In genomic region chr15:64985382-64986033, GRCh38 we compare ENCODE assay signal across 9 cellular contexts. TPM values are rescaled to one million over a fixed set of nuclear protein-coding genes. Genes with fewer than 3 reads are reported as not detected.
DNase-seq lines count a peak whose midpoint lies in the region; ATAC-seq and TF ChIP-seq lines count a peak whose summit lies in the region.
"Had no signal": no experiment of that assay in that cellular context is flagged by ENCODE, and none has a peak within 500 bp of the region (broad histone marks: within the 10 kb centered on the region; RNA-seq: fewer than 3 reads in every experiment).

No MANE protein-coding gene starts in this region.

- DNase-seq in SK-N-SH (no peak), PC-3 (peak; percentile 64), fibroblast of pulmonary artery (ENCODE audit: low read depth) (peak; percentile 64), GM23338 (ENCODE audit: low spot score) (no peak), GM10266 (ENCODE audit: extremely low spot score) (no peak)

- TF ChIP-seq EP300 in SK-N-SH (IDR thresholded peaks at IDR 0.05; ENCODE audit: borderline replicate concordance in 1 of 2, low read depth in 1 of 2, low read length in 1 of 2): no peak

- H3K79me2 ChIP-seq in SK-N-SH (ENCODE audit: insufficient read depth) (peaks cover 64% of the 10 kb centered on the region), PC-3 (ENCODE audit: low read length) (peaks cover 55% of the 10 kb centered on the region), GM23338 (replicated peaks; ENCODE audit: insufficient read depth) (peaks cover 34% of the 10 kb centered on the region)

- H3K9me2 ChIP-seq in SK-N-SH (no peaks in the 10 kb centered on the region), PC-3 (replicated peaks; ENCODE audit: low read length) (no peaks in the 10 kb centered on the region), GM23338 (ENCODE audit: insufficient read depth) (no peaks in the 10 kb centered on the region; the same call in 1 of the 2 replicates)

- no peak overlapping the region for H2AFZ ChIP-seq in SK-N-SH (ENCODE audit: low read depth)
- peak overlapping the region; percentile 49; the same call in 1 of the 2 replicates for H2AFZ ChIP-seq in PC-3 (ENCODE audit: low read length)
- no peak overlapping the region for H2AFZ ChIP-seq in GM23338

- H3K9me3 ChIP-seq in SK-N-SH (no peaks in the 10 kb centered on the region), PC-3 (ENCODE audit: low read length) (no peaks in the 10 kb centered on the region)

- WGBS in SK-N-SH (ENCODE audit: low lambda C conversion rate): 90% methylated on average over 8 of the region's 8 CpGs

- no peaks in the 10 kb centered on the region for H3K9me3 Mint-ChIP-seq in stimulated activated memory B cell treated with anti-CD40 and anti-IgM and Interleukin-4, amounts not matched to agents 10 μg/mL and 1 μg/mL and 100 μg/mL, for 72 hours
- H3K9me3 Mint-ChIP-seq in GM23338: no peaks in the 10 kb centered on the region

- TF ChIP-seq RAD21 in SK-N-SH (IDR thresholded peaks at IDR 0.05; ENCODE audit: low read length): no peak

- H3K36me3 Mint-ChIP-seq in stimulated activated memory B cell treated with anti-CD40 and anti-IgM and Interleukin-4, amounts not matched to agents 10 μg/mL and 1 μg/mL and 100 μg/mL, for 72 hours: peaks cover 6% of the 10 kb centered on the region
- H3K36me3 Mint-ChIP-seq in GM23338 (ENCODE audit: low read depth): peaks cover 5% of the 10 kb centered on the region

- POLR2A ChIA-PET in SK-N-SH (lab: Yijun Ruan, JAX): no interaction called here
- POLR2A ChIA-PET in PC-3 (lab: Charles Lee; ENCODE audit: unreplicated experiment): no interaction called here

- peaks cover 8 to 17% of the 10 kb centered on the region in 2 experiments; a peak in 3 of 4 replicates for H3K4me1 ChIP-seq in SK-N-SH (ENCODE audit: control insufficient read depth in 1 of 2, insufficient read depth in 2 of 2, low read depth in 1 of 2, low read length in 1 of 2)
- H3K4me1 ChIP-seq in PC-3 (ENCODE audit: insufficient read depth, low read length): peaks cover 32% of the 10 kb centered on the region
- no peaks in the 10 kb centered on the region; the same call in 1 of the 2 replicates for H3K4me1 ChIP-seq in GM23338 (ENCODE audit: insufficient read depth)

- peaks cover 8% of the 10 kb centered on the region for H3F3A ChIP-seq in SK-N-SH (replicated peaks; ENCODE audit: insufficient read depth)
- H3F3A ChIP-seq in PC-3 (ENCODE audit: low read length, unreplicated experiment): no peaks in the 10 kb centered on the region
- peaks cover 8% of the 10 kb centered on the region for H3F3A ChIP-seq in GM23338 (replicated peaks; ENCODE audit: low read depth)

- H3K4me3 ChIP-seq in SK-N-SH (ENCODE audit: low read depth in 2 of 2, low read length in 1 of 2) (no peak overlapping the region), PC-3 (ENCODE audit: low read length) (0 out of 2 replicates have a peak overlapping the region, but pooled peaks have one; percentile 7), fibroblast of pulmonary artery (replicated peaks; ENCODE audit: low read depth, low read length) (no peak overlapping the region), GM23338 (no peak overlapping the region)

- TSS peak; percentile 45 for BruUV-seq in PC-3 (replicated peaks; lab: Mats Ljungman, UMichigan)

- H3K9ac ChIP-seq in SK-N-SH (no peak overlapping the region; the same call in 1 of the 2 replicates), PC-3 (ENCODE audit: low read length) (peak overlapping the region; percentile 31)

- TF ChIP-seq CTCF in SK-N-SH (IDR thresholded peaks at IDR 0.05): no peak
- TF ChIP-seq CTCF in PC-3 (conservative IDR thresholded peaks at IDR 0.05; ENCODE audit: low read depth, low read length): no peak
- no peak for TF ChIP-seq CTCF in fibroblast of pulmonary artery (IDR thresholded peaks at IDR 0.05; ENCODE audit: low read length, missing control alignments)
- TF ChIP-seq CTCF in GM23338 (conservative IDR thresholded peaks at IDR 0.05; ENCODE audit: low read depth in 2 of 2): no peak
- no peak for TF ChIP-seq CTCF in GM10266 (IDR thresholded peaks at IDR 0.05; ENCODE audit: control insufficient read depth, insufficient read depth, low read depth, missing control alignments)

- H3K27ac ChIP-seq in SK-N-SH (ENCODE audit: low read depth in 2 of 2, low read length in 1 of 2): peak overlapping the region; percentile 16 to 19; a peak in 3 of 4 replicates
- peak overlapping the region; percentile 68 for H3K27ac ChIP-seq in PC-3 (ENCODE audit: low read length)
- H3K27ac ChIP-seq in GM23338 (ENCODE audit: low read depth): no peak overlapping the region

- ATAC-seq in SK-N-SH treated with all-trans-retinoic acid at 6 μM for 48 hours (no peak), PC-3 (peak; percentile 27), GM18511 (IDR thresholded peaks at IDR 0.05; ENCODE audit: unreplicated experiment) (no peak), GM23338 (no peak)
- ATAC-seq in stimulated activated memory B cell treated with anti-CD40 and anti-IgM and Interleukin-4, amounts not matched to agents 10 μg/mL and 1 μg/mL and 100 μg/mL, for 72 hours: no peak

- H3K27me3 ChIP-seq in SK-N-SH (ENCODE audit: insufficient read depth) (no peaks in the 10 kb centered on the region), PC-3 (ENCODE audit: low read length) (no peaks in the 10 kb centered on the region), GM23338 (ENCODE audit: insufficient read depth) (no peaks in the 10 kb centered on the region)

- no peaks in the 10 kb centered on the region for H4K20me1 ChIP-seq in SK-N-SH (ENCODE audit: insufficient read depth)
- H4K20me1 ChIP-seq in PC-3 (ENCODE audit: low read length): no peaks in the 10 kb centered on the region
- H4K20me1 ChIP-seq in GM23338 (replicated peaks; ENCODE audit: insufficient read depth): peaks cover 10% of the 10 kb centered on the region

- peaks cover 1 to 2% of the 10 kb centered on the region in 2 experiments for H3K36me3 ChIP-seq in SK-N-SH (replicated peaks in 1 of 2; ENCODE audit: control insufficient read depth in 1 of 2, insufficient read depth in 2 of 2, low read length in 1 of 2)
- 0 out of 2 replicates have a peak, but pooled peaks cover 3% of the 10 kb centered on the region for H3K36me3 ChIP-seq in PC-3 (ENCODE audit: low read depth, low read length)
- H3K36me3 ChIP-seq in GM23338 (ENCODE audit: insufficient read depth): no peaks in the 10 kb centered on the region

- CTCF ChIA-PET in SK-N-SH (lab: Yijun Ruan, JAX) (no interaction called here), PC-3 (lab: Charles Lee) (no interaction called here)

- no peak overlapping the region for H3K4me3 Mint-ChIP-seq in stimulated activated memory B cell treated with anti-CD40 and anti-IgM and Interleukin-4, amounts not matched to agents 10 μg/mL and 1 μg/mL and 100 μg/mL, for 72 hours
- H3K4me3 Mint-ChIP-seq in GM23338: no peak overlapping the region

- H3K27ac Mint-ChIP-seq in stimulated activated memory B cell treated with anti-CD40 and anti-IgM and Interleukin-4, amounts not matched to agents 10 μg/mL and 1 μg/mL and 100 μg/mL, for 72 hours: peak overlapping the region; percentile 24
- no peak overlapping the region for H3K27ac Mint-ChIP-seq in GM23338

- peak overlapping the region; percentile 38; the same call in 1 of the 2 replicates for H3K4me2 ChIP-seq in SK-N-SH
- peak overlapping the region; percentile 73 for H3K4me2 ChIP-seq in PC-3 (ENCODE audit: low read length)
- H3K4me2 ChIP-seq in GM23338: no peak overlapping the region

- H3K4me1 Mint-ChIP-seq in stimulated activated memory B cell treated with anti-CD40 and anti-IgM and Interleukin-4, amounts not matched to agents 10 μg/mL and 1 μg/mL and 100 μg/mL, for 72 hours: peaks cover 56% of the 10 kb centered on the region
- H3K4me1 Mint-ChIP-seq in GM23338: peaks cover 10% of the 10 kb centered on the region

- H3K27me3 Mint-ChIP-seq in stimulated activated memory B cell treated with anti-CD40 and anti-IgM and Interleukin-4, amounts not matched to agents 10 μg/mL and 1 μg/mL and 100 μg/mL, for 72 hours: no peaks in the 10 kb centered on the region
- H3K27me3 Mint-ChIP-seq in GM23338 (ENCODE audit: insufficient read depth, low read depth, poor library complexity): peaks cover 5% of the 10 kb centered on the region

- intact Hi-C loops in PC-3 (cut with micrococcal nuclease): loop anchor here (5.0 kb wide), 1 partner anchor 42 kb away; the partner anchor contains the start of gene MTFMT

TF ChIP-seq in SK-N-SH, 30 proteins besides CTCF, POLR2A, EP300 and RAD21 (continues in another document):
- TF ChIP-seq EZH2phosphoT487 (IDR thresholded peaks at IDR 0.05; ENCODE audit: borderline replicate concordance, low read depth) (no peak), RFX5 (IDR thresholded peaks at IDR 0.05; ENCODE audit: low read length) (no peak)

TF ChIP-seq in SK-N-SH treated with all-trans-retinoic acid at 6 μM for 48 hours, 23 proteins besides CTCF, POLR2A, EP300 and RAD21 (continues in another document):
- no peak for TF ChIP-seq TOX (CRISPR knock-in tag; IDR thresholded peaks at IDR 0.05; ENCODE audit: borderline replicate concordance)
- TF ChIP-seq CSDC2 (CRISPR knock-in tag; IDR thresholded peaks at IDR 0.05): no peak
- no peak for TF ChIP-seq TCF4 (CRISPR knock-in tag; IDR thresholded peaks at IDR 0.05; ENCODE audit: borderline replicate concordance)
- TF ChIP-seq ARNTL (CRISPR knock-in tag; IDR thresholded peaks at IDR 0.05; ENCODE audit: borderline replicate concordance, low read depth): no peak
- TF ChIP-seq ZFP3 (CRISPR knock-in tag; IDR thresholded peaks at IDR 0.05): no peak

TF ChIP-seq in GM23338, 12 proteins besides CTCF, POLR2A, EP300 and RAD21 (continues in another document):
- no peak for TF ChIP-seq EZH2phosphoT487 (IDR thresholded peaks at IDR 0.05; ENCODE audit: unreplicated experiment)

RNA-seq across cellular contexts. Expression of gene SPG21, which starts 4.2 kb away (rescaled TPM):
- polyA plus RNA-seq in SK-N-SH (2012; rRNA removed) (56.5 and 57.1 TPM in 2 replicates), GM23338 (2016; fragmentation: Nextera tagmentation; extraction: Ambion mirVana) (79.4 and 81.0 TPM in 2 replicates)
- polyA plus RNA-seq in SK-N-SH (2012; cell fraction: cytosol; rRNA removed): 70.2 and 70.8 TPM in 2 replicates
- 27.5 and 39.7 TPM in 2 replicates for polyA plus RNA-seq in SK-N-SH (2012; cell fraction: nucleus; rRNA removed)
- 53.0 and 53.8 TPM in 2 replicates for total RNA-seq in PC-3 (2014; rRNA removed)
- total RNA-seq in GM23338 (2014; rRNA removed; shearing (Covaris generic)): 86.6 and 102 TPM in 2 replicates

RNA-seq across cellular contexts. Expression of gene MTFMT, which starts 43.9 kb away (rescaled TPM):
- 12.1 and 12.7 TPM in 2 replicates for polyA plus RNA-seq in SK-N-SH (2012; rRNA removed)
- polyA plus RNA-seq in SK-N-SH (2012; cell fraction: cytosol; rRNA removed): 14.1 and 14.6 TPM in 2 replicates
- 6.7 and 7.9 TPM in 2 replicates for polyA plus RNA-seq in SK-N-SH (2012; cell fraction: nucleus; rRNA removed)
- total RNA-seq in PC-3 (2014; rRNA removed): 15.5 and 31.3 TPM in 2 replicates
- total RNA-seq in GM23338 (2014; rRNA removed; shearing (Covaris generic)): 25.3 and 36.0 TPM in 2 replicates
- polyA plus RNA-seq in GM23338 (2016; fragmentation: Nextera tagmentation; extraction: Ambion mirVana): 18.9 and 19.0 TPM in 2 replicates

RNA-seq across cellular contexts. Expression of gene SLC51B, which starts 59.7 kb away (rescaled TPM):
- not detected in 2 replicates for polyA plus RNA-seq in SK-N-SH (2012; rRNA removed)
- polyA plus RNA-seq in SK-N-SH (2012; cell fraction: cytosol; rRNA removed): not detected in 2 replicates
- polyA plus RNA-seq in SK-N-SH (2012; cell fraction: nucleus; rRNA removed): not detected in 2 replicates
- total RNA-seq in PC-3 (2014; rRNA removed): not detected in 2 replicates
- total RNA-seq in GM23338 (2014; rRNA removed; shearing (Covaris generic)): not detected in 2 replicates
- not detected in 2 replicates for polyA plus RNA-seq in GM23338 (2016; fragmentation: Nextera tagmentation; extraction: Ambion mirVana)
- polyA plus RNA-seq: keratinocyte had no signal

Comparison
In these comparisons a context has a peak if more than half of its experiments do, and no peak if none do; other contexts are left out.
1. DNase-seq: peak in PC-3 (single experiment) and fibroblast of pulmonary artery (single experiment); none in SK-N-SH (single experiment), GM23338 (single experiment) and GM10266 (single experiment).